Comparison of ENCODE assay signal across 8 cellular contexts in genomic region chr15:77639431-77639830, GRCh38. TPM values are rescaled to one million over a fixed set of nuclear protein-coding genes. Genes with fewer than 3 reads are reported as not detected.
"Had no signal": no experiment of that assay in that cellular context is flagged by ENCODE, and none has a peak within 500 bp of the region (broad histone marks: within the 10 kb centered on the region; RNA-seq: fewer than 3 reads in every experiment).

No MANE protein-coding gene starts in this region.

- H3K4me3 Mint-ChIP-seq: H9, HFFc6, IgD-negative memory B cell had no signal

- H3K9me3 Mint-ChIP-seq: H9, HFFc6 had no signal

- DNase-seq: GM23248, H9, HCEC 1CT, HFFc6, KG1 had no signal

- H3K4me3 ChIP-seq: GM23248 had no signal

- H3K27ac ChIP-seq: GM23248, HL-60 had no signal

- ATAC-seq: HepG2 had no signal

- H3K27ac Mint-ChIP-seq: H9, HFFc6, IgD-negative memory B cell had no signal

RNA-seq across cellular contexts. Expression of gene LINGO1, which starts 6.7 kb away (rescaled TPM):
- total RNA-seq: GM23248, HepG2 had no signal
